Comparison of ENCODE assay signal across 9 cellular contexts in the genomic region with DNA sequence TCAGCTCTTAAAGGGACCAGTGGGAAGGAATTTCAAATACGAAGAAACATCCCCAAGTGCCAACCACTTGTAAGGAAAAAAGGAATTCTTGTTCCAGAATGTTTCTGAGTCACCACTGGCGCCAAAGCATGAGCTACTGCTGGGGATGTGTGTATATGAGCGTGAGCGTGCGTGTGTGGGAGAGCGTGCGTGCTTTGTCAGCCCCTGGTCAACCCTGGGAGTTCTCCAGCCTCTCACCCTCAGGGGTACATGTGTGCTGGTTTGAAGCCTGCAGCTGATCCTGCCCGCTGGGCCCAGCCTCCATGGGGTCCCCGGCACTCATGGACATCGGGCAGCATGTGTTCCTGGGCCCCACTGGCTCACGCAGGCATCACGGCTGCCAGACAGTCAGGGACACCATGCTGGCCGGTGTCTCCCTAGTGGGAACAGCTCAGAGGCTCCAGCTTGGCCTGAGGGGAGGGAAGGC. TPM values are rescaled to one million over a fixed set of nuclear protein-coding genes. Genes with fewer than 3 reads are reported as not detected.
A peak's percentile ranks its signal among the peaks of the same experiment; 100 is the strongest.
DNase-seq lines count a peak whose midpoint lies in the region; ATAC-seq, FAIRE-seq and TF ChIP-seq lines count a peak whose summit lies in the region.
"Had no signal": no experiment of that assay in that cellular context is flagged by ENCODE, and none has a peak within 500 bp of the region (broad histone marks: within the 10 kb centered on the region; RNA-seq: fewer than 3 reads in every experiment).

No MANE protein-coding gene starts in this region.

- no peak overlapping the region for H3K4me2 ChIP-seq in GM12878 (ENCODE audit: control insufficient read depth, insufficient read depth)
- H3K4me2 ChIP-seq in OCI-LY7 (ENCODE audit: low read length): no peak overlapping the region

- H2AFZ ChIP-seq in GM12878 (ENCODE audit: control insufficient read depth, low read depth, low read length) (no peak overlapping the region), OCI-LY7 (ENCODE audit: low read length) (no peak overlapping the region)

- BruUV-seq in GM12878 (replicated peaks; lab: Mats Ljungman, UMichigan): no TSS peak
- BruUV-seq in OCI-LY7 (replicated peaks; lab: Mats Ljungman, UMichigan): no TSS peak

- RAD21 ChIA-PET in GM12878 (lab: Charles Lee; ENCODE audit: unreplicated experiment): no interaction called here

- no peaks in the 10 kb centered on the region for H3K9me2 ChIP-seq in OCI-LY7 (ENCODE audit: insufficient read depth, low read length)

- SMC1A ChIA-PET in GM12878 (lab: Charles Lee; ENCODE audit: uncharacterized antibody, unreplicated experiment): no interaction called here

- intact Hi-C loops in GM12878 (cut with micrococcal nuclease; ENCODE audit: unreplicated experiment) (no loop called here), OCI-LY7 (cut with micrococcal nuclease; ENCODE audit: unreplicated experiment) (loop anchor here (10.0 kb wide), 1 partner anchor 203 kb away; no protein-coding TSS in a partner anchor)

- peaks cover 19% of the 10 kb centered on the region for H3K4me1 ChIP-seq in HEK293 (ENCODE audit: control insufficient read depth, insufficient read depth, low read length)
- H3K4me1 ChIP-seq in GM12878 (ENCODE audit: control insufficient read depth, insufficient read depth, low read length): peaks cover 7% of the 10 kb centered on the region
- peaks cover 64% of the 10 kb centered on the region for H3K4me1 ChIP-seq in stomach smooth muscle (ENCODE audit: control insufficient read depth, insufficient read depth, low read length)
- peaks cover 27% of the 10 kb centered on the region for H3K4me1 ChIP-seq in OCI-LY7 (ENCODE audit: insufficient read depth, low read length, poor library complexity, severe bottlenecking)

- H3K79me2 ChIP-seq in GM12878 (ENCODE audit: control insufficient read depth, insufficient read depth, low read length): no peaks in the 10 kb centered on the region; the same call in 1 of the 2 replicates
- H3K79me2 ChIP-seq in OCI-LY7 (ENCODE audit: insufficient read depth, low read depth, low read length): no peaks in the 10 kb centered on the region

- POLR2A ChIA-PET in HEK293 (lab: Yijun Ruan, JAX): no interaction called here
- POLR2A ChIA-PET in GM12878 (lab: Charles Lee): no interaction called here
- POLR2A ChIA-PET in OCI-LY7 (lab: Charles Lee): no interaction called here

- WGBS in GM12878 (ENCODE audit: insufficient coverage, insufficient replicate concordance, low lambda C conversion rate, missing lambda C conversion rate): 96% methylated on average over 13 of the region's 13 CpGs

- TF ChIP-seq EP300 in GM12878 (IDR thresholded peaks at IDR 0.05; ENCODE audit: borderline replicate concordance in 1 of 2, control insufficient read depth in 1 of 2, low read depth in 2 of 2, low read length in 2 of 2): no peak

- H3K9me3 ChIP-seq in HEK293 (ENCODE audit: control insufficient read depth, insufficient read depth, low read depth, low read length) (no peaks in the 10 kb centered on the region), GM12878 (replicated peaks; ENCODE audit: control insufficient read depth, insufficient read depth, low read length) (no peaks in the 10 kb centered on the region), stomach smooth muscle (ENCODE audit: control insufficient read depth in 2 of 2, low read length in 2 of 2) (no peaks in the 10 kb centered on the region), OCI-LY7 (ENCODE audit: low read length) (no peaks in the 10 kb centered on the region)

- in situ Hi-C loops in GM12878 (cut with MboI): no loop called here

- no peak overlapping the region for H3K9ac ChIP-seq in GM12878 (ENCODE audit: control insufficient read depth, insufficient read depth, low read length)
- peak overlapping the region in 1 of 2 donors; percentile 29 for H3K9ac ChIP-seq in stomach smooth muscle (ENCODE audit: low read length in 2 of 2)

- TF ChIP-seq CTCF in HEK293 (tag by site-specific recombination; IDR thresholded peaks at IDR 0.05) (no peak), GM12878 (IDR thresholded peaks at IDR 0.05 in 2 of 3, conservative IDR thresholded peaks at IDR 0.05 in 1 of 3; ENCODE audit: control insufficient read depth in 2 of 3, extremely low read depth in 1 of 3, insufficient read depth in 1 of 3, low read depth in 3 of 3, low read length in 3 of 3) (no peak), kidney epithelial cell (IDR thresholded peaks at IDR 0.05; ENCODE audit: insufficient read depth, low read length, poor library complexity, severe bottlenecking) (no peak), OCI-LY7 (conservative IDR thresholded peaks at IDR 0.05; ENCODE audit: low read length) (no peak)

- FAIRE-seq in GM12878 (lab: Jason Lieb, UNC): no peak

- no peak for ATAC-seq in GM12878

- no peak for TF ChIP-seq RAD21 in GM12878 (IDR thresholded peaks at IDR 0.05; ENCODE audit: insufficient read depth, low read depth, low read length)

- DNase-seq in GM12878 (ENCODE audit: low read depth, low spot score): no peak
- DNase-seq in kidney epithelial cell (ENCODE audit: low read depth): peak; percentile 56
- no peak for DNase-seq in Kasumi-1 (lab: John Stamatoyannopoulos, UW)
- DNase-seq in OCI-LY7 (ENCODE audit: low spot score): no peak
- DNase-seq in CD1c-positive myeloid dendritic cell (ENCODE audit: extremely low spot score): no peak
- DNase-seq in HUDEP-2 (lab: John Stamatoyannopoulos, UW; ENCODE audit: unreplicated experiment in 76 of 76): no peak
- DNase-seq: activated CD4-positive, alpha-beta memory T cell treated with anti-CD3 and anti-CD28 coated beads, Interleukin-2, amount 10 ng/mL, durations not matched to agents 7 days and 5 days had no signal

- CTCF ChIA-PET in HEK293 (lab: Yijun Ruan, JAX): no interaction called here
- CTCF ChIA-PET in GM12878 (lab: Yijun Ruan, JAX): interaction anchor here (0.6 kb wide), 1 partner anchor 1031 kb away, joined by 3 read pairs; no protein-coding TSS in a partner anchor
- CTCF ChIA-PET in OCI-LY7 (lab: Charles Lee; ENCODE audit: unreplicated experiment): no interaction called here

- TF ChIP-seq POLR2A in GM12878 (IDR thresholded peaks at IDR 0.05; ENCODE audit: low read depth, low read length): no peak

- no peak overlapping the region for H3K27ac ChIP-seq in HEK293 (ENCODE audit: extremely low read depth, low read depth, low read length)
- H3K27ac ChIP-seq in GM12878 (ENCODE audit: control insufficient read depth, insufficient read depth): no peak overlapping the region
- H3K27ac ChIP-seq in stomach smooth muscle (ENCODE audit: low read length): peak overlapping the region; percentile 62
- no peak overlapping the region for H3K27ac ChIP-seq in OCI-LY7 (ENCODE audit: low read depth, low read length, poor library complexity, severe bottlenecking)

- H3K27me3 ChIP-seq in GM12878 (replicated peaks in 1 of 2; ENCODE audit: control insufficient read depth in 2 of 2, insufficient read depth in 2 of 2, low read length in 1 of 2) (no peaks in the 10 kb centered on the region), kidney epithelial cell (ENCODE audit: control insufficient read depth, insufficient read depth, low read length) (no peaks in the 10 kb centered on the region), stomach smooth muscle (ENCODE audit: control insufficient read depth in 1 of 2, insufficient read depth in 2 of 2, low read length in 2 of 2) (no peaks in the 10 kb centered on the region)

- H4K20me1 ChIP-seq in GM12878 (ENCODE audit: control insufficient read depth, insufficient read depth): no peaks in the 10 kb centered on the region; the same call in 1 of the 2 replicates
- peaks cover 19% of the 10 kb centered on the region for H4K20me1 ChIP-seq in OCI-LY7 (ENCODE audit: insufficient read depth, low read length)

- H3K36me3 ChIP-seq in HEK293 (ENCODE audit: control insufficient read depth in 2 of 2, insufficient read depth in 1 of 2, low read length in 2 of 2) (peaks cover 0 to 7% of the 10 kb centered on the region in 2 experiments; a peak in 1 of 3 replicates), GM12878 (ENCODE audit: control insufficient read depth in 2 of 2, insufficient read depth in 2 of 2, low read length in 1 of 2) (no peaks in the 10 kb centered on the region), kidney epithelial cell (ENCODE audit: control insufficient read depth, insufficient read depth, low read length) (no peaks in the 10 kb centered on the region), stomach smooth muscle (ENCODE audit: control insufficient read depth in 2 of 2, insufficient read depth in 2 of 2, low read length in 2 of 2) (no peaks in the 10 kb centered on the region), OCI-LY7 (ENCODE audit: insufficient read depth, low read length) (no peaks in the 10 kb centered on the region; the same call in 1 of the 2 replicates)

- H3K4me3 ChIP-seq in HEK293 (ENCODE audit: low read depth, low read length): no peak overlapping the region
- no peak overlapping the region for H3K4me3 ChIP-seq in GM12878
- H3K4me3 ChIP-seq in kidney epithelial cell (ENCODE audit: low read depth, low read length): no peak overlapping the region
- peak overlapping the region in 1 of 2 donors; percentile 44 for H3K4me3 ChIP-seq in stomach smooth muscle (ENCODE audit: low read length in 2 of 2)
- H3K4me3 ChIP-seq in OCI-LY7 (ENCODE audit: low read depth, low read length, poor library complexity, severe bottlenecking): no peak overlapping the region

TF ChIP-seq in HEK293, 187 proteins besides CTCF, POLR2A, EP300 and RAD21:
- TF ChIP-seq ZIC2 (tag by site-specific recombination; IDR thresholded peaks at IDR 0.05): peak; percentile 93
- TF ChIP-seq ZNF404 (tag by site-specific recombination; IDR thresholded peaks at IDR 0.05): no peak

TF ChIP-seq in GM12878, 131 proteins besides CTCF, POLR2A, EP300 and RAD21 (continues in another document):
- no peak for TF ChIP-seq KDM1A (IDR thresholded peaks at IDR 0.05; ENCODE audit: borderline replicate concordance)

RNA-seq across cellular contexts. Expression of a gene that starts 17.1 kb away (rescaled TPM):
- total RNA-seq in GM12878 (2013; cell fraction: nucleolus; rRNA removed): 14.4 and 19.3 TPM in 2 replicates
- total RNA-seq in GM12878 (2014; rRNA removed) (13.3 and 16.3 TPM in 2 replicates), GM12878 (2014; rRNA removed; fragmentation: Illumina TruSeq; extraction: Trizol) (6.0 and 7.1 TPM in 2 replicates), GM12878 (2021) (17.0 and 17.4 TPM in 2 replicates), kidney epithelial cell (32.7 and 34.4 TPM in 2 replicates), OCI-LY7 (2022) (13.4 and 13.6 TPM in 2 replicates)
- 1.7 TPM for polyA plus RNA-seq in GM12878 (2011; ENCODE audit: low read depth)
- polyA plus RNA-seq in GM12878 (2011; rRNA removed) (1.7 and 3.1 TPM in 2 replicates), GM12878 (2014; fragmentation: Illumina TruSeq; extraction: Trizol) (1.7 and 6.2 TPM in 2 replicates), GM12878 (2014; fragmentation: Nextera tagmentation; extraction: Ambion mirVana) (under 1 TPM; 0.48 to 0.75 TPM), GM12878 (2014; rRNA removed) (12.6 and 12.8 TPM in 2 replicates), GM12878 (2016; fragmentation: Nextera tagmentation; extraction: Ambion mirVana) (1 to 10 TPM; 2.2 TPM)
- 6.2 and 9.8 TPM in 2 replicates for polyA plus RNA-seq in GM12878 (2011; cell fraction: cytosol; rRNA removed)
- polyA plus RNA-seq in GM12878 (2011; cell fraction: nucleus; rRNA removed): 4.1 and 8.6 TPM in 2 replicates
- polyA plus RNA-seq in GM12878 (2012): 3.9 and 4.2 TPM in 2 replicates
- 5.3 and 10.3 TPM in 2 replicates for polyA minus RNA-seq in GM12878 (2011; rRNA and poly(A)+ RNA removed)
- 4.7 and 6.3 TPM in 2 replicates for polyA minus RNA-seq in GM12878 (2011; cell fraction: cytosol; rRNA and poly(A)+ RNA removed)
- polyA minus RNA-seq in GM12878 (2011; cell fraction: nucleus; rRNA and poly(A)+ RNA removed): 10.2 and 28.1 TPM in 2 replicates
- total RNA-seq in OCI-LY7 (2014; rRNA removed; shearing (Covaris generic)): 12.0 and 17.6 TPM in 2 replicates
